8 cellular contexts compared by ENCODE assay signal in the genomic region with DNA sequence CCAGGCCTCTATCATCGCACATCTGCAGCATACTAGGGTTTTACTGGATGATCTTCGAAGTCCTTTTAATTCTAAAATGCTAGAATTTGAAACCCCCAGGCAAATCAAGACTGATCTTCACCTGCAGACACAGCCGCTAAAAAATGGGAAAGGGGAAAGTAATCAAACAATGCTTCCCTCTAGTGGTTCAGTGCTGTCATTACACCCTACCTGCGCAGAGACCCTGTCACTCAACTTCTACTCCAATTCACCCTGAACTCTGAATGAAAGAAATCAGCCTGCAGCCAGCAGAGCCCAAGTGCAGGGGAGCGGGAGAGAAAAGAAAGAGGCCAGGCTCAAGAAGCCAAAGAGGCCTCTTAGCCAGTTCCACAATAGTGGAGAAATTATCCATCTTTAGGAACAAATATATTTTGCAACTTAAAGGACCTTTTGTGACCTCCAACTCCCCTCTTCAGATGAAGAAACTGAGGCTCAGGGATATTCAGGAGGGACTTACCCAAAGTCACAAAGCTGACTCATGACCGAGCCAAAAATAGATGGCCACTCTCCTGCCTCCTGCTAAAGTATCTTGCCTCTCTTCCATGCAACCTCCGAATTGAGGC. TPM values are rescaled to one million over a fixed set of nuclear protein-coding genes. Genes with fewer than 3 reads are reported as not detected.
DNase-seq lines count a peak whose midpoint lies in the region; ATAC-seq and TF ChIP-seq lines count a peak whose summit lies in the region.

No MANE protein-coding gene starts in this region.

- no peak overlapping the region for H3K4me2 ChIP-seq in fibroblast of lung (ENCODE audit: extremely low read depth, insufficient read depth, low read length)

- H3K27me3 Mint-ChIP-seq in activated CD8-positive, alpha-beta memory T cell treated with anti-CD3 and anti-CD28 coated beads, Interleukin-2, amount 10 ng/mL, durations not matched to agents 7 days and 5 days, result no peaks in the 10 kb centered on the region

- in situ Hi-C loops in GM13976 (cut with MboI; ENCODE audit: low sequenced_read_pairs, unreplicated experiment), result loop anchor here (10.0 kb wide), 2 partner anchors 225 to 385 kb away; no protein-coding TSS in a partner anchor

- no peaks in the 10 kb centered on the region for H3K4me1 ChIP-seq in fibroblast of lung (ENCODE audit: control insufficient read depth, extremely low read depth, insufficient read depth, low read length)

- peak; percentile 89 for TF ChIP-seq CTCF in GM13976 (IDR thresholded peaks at IDR 0.05; ENCODE audit: borderline replicate concordance, control extremely low read depth, extremely low read depth, insufficient read depth, missing control alignments)
- TF ChIP-seq CTCF in fibroblast of lung (conservative IDR thresholded peaks at IDR 0.05 in 1 of 2, IDR thresholded peaks at IDR 0.05 in 1 of 2; ENCODE audit: low read depth in 1 of 2, low read length in 2 of 2), result peak; percentile 89 to 96

- no peaks in the 10 kb centered on the region for H3K79me2 ChIP-seq in fibroblast of lung (ENCODE audit: control insufficient read depth, insufficient read depth, low read length)

- H3K36me3 ChIP-seq in fibroblast of lung (ENCODE audit: control insufficient read depth, insufficient read depth, low read length), result no peaks in the 10 kb centered on the region

- H3K27ac Mint-ChIP-seq in activated CD8-positive, alpha-beta memory T cell treated with anti-CD3 and anti-CD28 coated beads, Interleukin-2, amount 10 ng/mL, durations not matched to agents 7 days and 5 days, result no peak overlapping the region

- H3K4me1 Mint-ChIP-seq in activated CD8-positive, alpha-beta memory T cell treated with anti-CD3 and anti-CD28 coated beads, Interleukin-2, amount 10 ng/mL, durations not matched to agents 7 days and 5 days, result no peaks in the 10 kb centered on the region

- H3K27me3 ChIP-seq in fibroblast of lung (ENCODE audit: control insufficient read depth, insufficient read depth, low read length), result no peaks in the 10 kb centered on the region

- H3K9me3 Mint-ChIP-seq in activated CD8-positive, alpha-beta memory T cell treated with anti-CD3 and anti-CD28 coated beads, Interleukin-2, amount 10 ng/mL, durations not matched to agents 7 days and 5 days (ENCODE audit: low read depth), result peaks cover 4% of the 10 kb centered on the region

- DNase-seq in Ammon's horn (ENCODE audit: low spot score) (peak; percentile 53), GM13976 (ENCODE audit: low spot score) (peak; percentile 59), NCI-H226 (peak; percentile 2), fibroblast of lung (ENCODE audit: low read depth in 2 of 2) (peak in 1 of 2 donors; percentile 19), occipital lobe (lab: John Stamatoyannopoulos, UW) (peak; percentile 3)
- peak; percentile 43 for DNase-seq in activated CD8-positive, alpha-beta memory T cell treated with anti-CD3 and anti-CD28 coated beads, Interleukin-2, amount 10 ng/mL, durations not matched to agents 7 days and 5 days

- peaks cover 19% of the 10 kb centered on the region for H3K36me3 Mint-ChIP-seq in activated CD8-positive, alpha-beta memory T cell treated with anti-CD3 and anti-CD28 coated beads, Interleukin-2, amount 10 ng/mL, durations not matched to agents 7 days and 5 days

- no peak overlapping the region for H3K27ac ChIP-seq in fibroblast of lung (ENCODE audit: insufficient read depth, low read length)

- CTCF ChIA-PET in activated CD8-positive, alpha-beta memory T cell treated with anti-CD3 and anti-CD28 coated beads, Interleukin-2, amount 10 ng/mL, durations not matched to agents 7 days and 5 days (lab: Charles Lee), result interaction anchor here (1.9 to 9.1 kb wide), 4 partner anchors 10 to 252 kb away, joined by 5 to 111 read pairs (median 22); partner anchors contain the start of gene KCNC1

- no peak overlapping the region for H2AFZ ChIP-seq in fibroblast of lung (ENCODE audit: low read length)

- ATAC-seq in activated CD8-positive, alpha-beta memory T cell treated with anti-CD3 and anti-CD28 coated beads, Interleukin-2, amount 10 ng/mL, durations not matched to agents 7 days and 5 days, result peak; percentile 42
- ATAC-seq in HG03159 (IDR thresholded peaks at IDR 0.05; ENCODE audit: unreplicated experiment) (no peak), GM19395 (IDR thresholded peaks at IDR 0.05; ENCODE audit: unreplicated experiment) (no peak)

- H3K4me3 ChIP-seq in fibroblast of lung (replicated peaks in 1 of 4; ENCODE audit: control extremely low read depth in 1 of 4, insufficient read depth in 1 of 4, low read depth in 3 of 4, low read length in 4 of 4), result no peak overlapping the region

- H4K20me1 ChIP-seq in fibroblast of lung (ENCODE audit: control insufficient read depth, extremely low read depth, insufficient read depth, low read length), result no peaks in the 10 kb centered on the region

- no peak overlapping the region for H3K4me3 Mint-ChIP-seq in activated CD8-positive, alpha-beta memory T cell treated with anti-CD3 and anti-CD28 coated beads, Interleukin-2, amount 10 ng/mL, durations not matched to agents 7 days and 5 days

- H3K9ac ChIP-seq in fibroblast of lung (ENCODE audit: insufficient read depth, low read length), result no peak overlapping the region

- H3K9me3 ChIP-seq in fibroblast of lung (ENCODE audit: control insufficient read depth, insufficient read depth, low read depth, low read length), result no peaks in the 10 kb centered on the region

RNA-seq across cellular contexts. Expression of gene SERGEF, which starts 33.0 kb away (rescaled TPM):
- 10 to 100 TPM; 30.4 to 38.8 TPM for total RNA-seq in activated CD8-positive, alpha-beta memory T cell treated with anti-CD3 and anti-CD28 coated beads, Interleukin-2, amount 10 ng/mL, durations not matched to agents 7 days and 5 days
- total RNA-seq in fibroblast of lung, result 32.9 and 38.5 TPM in 2 replicates
- polyA plus RNA-seq in fibroblast of lung, result 14.5 TPM in 2 replicates
- polyA plus RNA-seq in fibroblast of lung (2012), result 19.4 and 23.7 TPM in 2 replicates
- polyA minus RNA-seq in fibroblast of lung (ENCODE audit: low replicate concordance), result 8.3 and 17.9 TPM in 2 replicates
- 45.5 TPM for total RNA-seq in occipital lobe
